Comparison of ENCODE assay signal across 19 cellular contexts in genomic region chr14:90179809-90180779, GRCh38.
"Had no signal": no experiment of that assay in that cellular context is flagged by ENCODE, and none has a peak within 500 bp of the region (broad histone marks: within the 10 kb centered on the region; RNA-seq: fewer than 3 reads in every experiment).

No MANE protein-coding gene starts in this region.

- H3K4me1 ChIP-seq: adrenal gland, body of pancreas, suprapubic skin, tibial nerve had no signal

- H3K9me3 ChIP-seq: adrenal gland, body of pancreas, neutrophil, suprapubic skin had no signal

- H3K27ac ChIP-seq: body of pancreas, neutrophil, suprapubic skin, tibial nerve had no signal

- H3K4me3 ChIP-seq: adrenal gland, body of pancreas, suprapubic skin, tibial nerve had no signal

- H3K27me3 ChIP-seq: adrenal gland, body of pancreas, neutrophil, suprapubic skin, tibial nerve had no signal

- DNase-seq: activated CD4-positive, alpha-beta T cell treated with anti-CD3 and anti-CD28 coated beads for 36 hours; activated CD4-positive, alpha-beta T cell treated with anti-CD3 and anti-CD28 coated beads, Interleukin-2, amount 50 U/mL, for 4 hours; activated CD4-positive, CD25-positive, alpha-beta regulatory T cell; activated CD8-positive, alpha-beta memory T cell treated with anti-CD3 and anti-CD28 coated beads for 24 hours; activated effector memory CD4-positive, alpha-beta T cell treated with Interleukin-2 at 50 U/mL for 16 hours; activated naive CD4-positive, alpha-beta T cell treated with Interleukin-2 at 50 U/mL for 16 hours; aorta; body of pancreas; naive B cell; nephron progenitor cell; retina; stimulated activated CD4-positive, alpha-beta T cell treated with anti-CD3 and anti-CD28 coated beads, Interleukin-15, amount 100 ng/mL, for 24 hours; stimulated activated CD4-positive, alpha-beta T cell treated with anti-CD3 and anti-CD28 coated beads, Interleukin-2, amount 100 ng/mL, for 24 hours; stimulated activated naive B cell treated with anti-CD40 and anti-IgM and Interleukin-4, amounts not matched to agents 10 μg/mL and 1 μg/mL and 100 μg/mL, for 72 hours; T-helper 1 cell had no signal

- H3K36me3 ChIP-seq: adrenal gland, neutrophil, suprapubic skin, tibial nerve had no signal

- ATAC-seq: activated CD4-positive, alpha-beta T cell treated with anti-CD3 and anti-CD28 coated beads for 36 hours; body of pancreas; stimulated activated naive B cell treated with anti-CD40 and anti-IgM and Interleukin-4, amounts not matched to agents 10 μg/mL and 1 μg/mL and 100 μg/mL, for 72 hours had no signal
